Comparison of ENCODE assay signal across 29 cellular contexts in genomic region chr1:3018576-3018975, GRCh38. TPM values are rescaled to one million over a fixed set of nuclear protein-coding genes. Genes with fewer than 3 reads are reported as not detected.
DNase-seq lines count a peak whose midpoint lies in the region; ATAC-seq, FAIRE-seq and TF ChIP-seq lines count a peak whose summit lies in the region.
"Had no signal": no experiment of that assay in that cellular context is flagged by ENCODE, and none has a peak within 500 bp of the region (broad histone marks: within the 10 kb centered on the region; RNA-seq: fewer than 3 reads in every experiment).

No MANE protein-coding gene starts in this region.

- no peak overlapping the region for H3K4me2 ChIP-seq in neuronal stem cell (ENCODE audit: insufficient read depth, low read length, poor library complexity, severe bottlenecking)
- no peak overlapping the region for H3K4me2 ChIP-seq in OCI-LY7 (ENCODE audit: low read length)
- H3K4me2 ChIP-seq: GM23338 had no signal

- no peaks in the 10 kb centered on the region for H4K20me1 ChIP-seq in OCI-LY7 (ENCODE audit: insufficient read depth, low read length)

- no peaks in the 10 kb centered on the region for H3K79me1 ChIP-seq in neuronal stem cell (ENCODE audit: low read depth, low read length)

- H3K36me3 Mint-ChIP-seq in activated T-cell treated with anti-CD3 and anti-CD28 coated beads, Interleukin-2, amount 50 U/mL, for 4 hours (ENCODE audit: insufficient read depth): no peaks in the 10 kb centered on the region
- H3K36me3 Mint-ChIP-seq in activated T-cell treated with anti-CD3 and anti-CD28 coated beads, Interleukin-2, amount 50 U/mL, for 72 hours (ENCODE audit: insufficient read depth in 2 of 2): no peaks in the 10 kb centered on the region
- no peaks in the 10 kb centered on the region for H3K36me3 Mint-ChIP-seq in CD14-positive monocyte
- H3K36me3 Mint-ChIP-seq: CD8-positive, alpha-beta memory T cell had no signal

- no peak overlapping the region for H2BK5ac ChIP-seq in neuronal stem cell (ENCODE audit: low read length)

- no peaks in the 10 kb centered on the region for H3K9me3 Mint-ChIP-seq in activated T-cell treated with anti-CD3 and anti-CD28 coated beads, Interleukin-2, amount 50 U/mL, for 4 hours
- no peaks in the 10 kb centered on the region for H3K9me3 Mint-ChIP-seq in activated T-cell treated with anti-CD3 and anti-CD28 coated beads, Interleukin-2, amount 50 U/mL, for 72 hours
- peaks cover 0 to 2% (median 0%) of the 10 kb centered on the region in 7 donors for H3K9me3 Mint-ChIP-seq in CD14-positive monocyte
- H3K9me3 Mint-ChIP-seq: CD8-positive, alpha-beta memory T cell had no signal

- no peak overlapping the region for H3K4ac ChIP-seq in neuronal stem cell (ENCODE audit: low read length)

- H3K14ac ChIP-seq in neuronal stem cell (ENCODE audit: low read length): peak overlapping the region; percentile 3

- H2AFZ ChIP-seq in neuronal stem cell (ENCODE audit: low read length) (no peak overlapping the region), OCI-LY7 (ENCODE audit: low read length) (no peak overlapping the region)
- H2AFZ ChIP-seq: GM23338 had no signal

- no peak overlapping the region for H2BK120ac ChIP-seq in neuronal stem cell (ENCODE audit: low read depth, low read length)

- H3K4me3 Mint-ChIP-seq in activated T-cell treated with anti-CD3 and anti-CD28 coated beads, Interleukin-2, amount 50 U/mL, for 4 hours: no peak overlapping the region
- no peak overlapping the region for H3K4me3 Mint-ChIP-seq in activated T-cell treated with anti-CD3 and anti-CD28 coated beads, Interleukin-2, amount 50 U/mL, for 72 hours
- no peak overlapping the region for H3K4me3 Mint-ChIP-seq in CD14-positive monocyte
- H3K4me3 Mint-ChIP-seq: CD8-positive, alpha-beta memory T cell; GM23338 had no signal

- H3K36me3 ChIP-seq in neuronal stem cell (replicated peaks in 1 of 2; ENCODE audit: control insufficient read depth in 2 of 2, insufficient read depth in 2 of 2, low read length in 2 of 2) (no peaks in the 10 kb centered on the region), OCI-LY7 (ENCODE audit: insufficient read depth, low read length) (no peaks in the 10 kb centered on the region), small intestine (ENCODE audit: control insufficient read depth in 2 of 2, insufficient read depth in 2 of 2, low read length in 2 of 2) (no peaks in the 10 kb centered on the region)

- peak overlapping the region; percentile 69 for H2BK15ac ChIP-seq in neuronal stem cell (ENCODE audit: low read length)

- WGBS in neuronal stem cell (ENCODE audit: extremely low coverage in 2 of 2, insufficient read length in 2 of 2, insufficient replicate concordance in 1 of 2), 2 donors: no CpG with 5 or more reads among the region's 16 CpGs
- 91 to 96% (median 92%) methylated on average over 15 to 16 of the region's 16 CpGs for WGBS in small intestine, 3 donors

- no peak overlapping the region for H4K8ac ChIP-seq in neuronal stem cell (ENCODE audit: low read depth, low read length)

- intact Hi-C loops in CD14-positive monocyte (cut with micrococcal nuclease) (no loop called here), left cardiac atrium (cut with DNase I) (loop anchor here in 1 of 2 donors (10.0 kb wide), 1 partner anchor 266 kb away; no protein-coding TSS in a partner anchor), OCI-LY7 (cut with micrococcal nuclease; ENCODE audit: unreplicated experiment) (no loop called here)

- H3K27ac ChIP-seq in neuronal stem cell (replicated peaks; ENCODE audit: low read length) (no peak overlapping the region), OCI-LY7 (ENCODE audit: low read depth, low read length, poor library complexity, severe bottlenecking) (no peak overlapping the region), small intestine (ENCODE audit: low read depth in 1 of 2, low read length in 1 of 2) (no peak overlapping the region)
- H3K27ac ChIP-seq: RWPE1 had no signal

- H3K9me3 ChIP-seq in neuronal stem cell (replicated peaks in 1 of 2; ENCODE audit: control insufficient read depth in 2 of 2, insufficient read depth in 1 of 2, low read depth in 1 of 2, low read length in 2 of 2) (peaks cover 0 to 6% of the 10 kb centered on the region in 2 donors), OCI-LY7 (ENCODE audit: low read length) (no peaks in the 10 kb centered on the region), small intestine (ENCODE audit: control insufficient read depth, low read depth) (no peaks in the 10 kb centered on the region)

- CTCF ChIA-PET in OCI-LY7 (lab: Charles Lee; ENCODE audit: unreplicated experiment): no interaction called here

- POLR2A ChIA-PET in OCI-LY7 (lab: Charles Lee): no interaction called here

- peak overlapping the region; percentile 12 for H2BK12ac ChIP-seq in neuronal stem cell (ENCODE audit: low read length)

- no peak overlapping the region for H3K9ac ChIP-seq in neuronal stem cell (ENCODE audit: low read depth, low read length, poor library complexity)

- no peaks in the 10 kb centered on the region for H3K9me2 ChIP-seq in OCI-LY7 (ENCODE audit: insufficient read depth, low read length)

- no peak for ATAC-seq in activated T-cell treated with anti-CD3 and anti-CD28 coated beads, Interleukin-2, amount 50 U/mL, for 4 hours
- no peak for ATAC-seq in activated T-cell treated with anti-CD3 and anti-CD28 coated beads, Interleukin-2, amount 50 U/mL, for 72 hours (replicated peaks in 1 of 2)
- ATAC-seq in left cardiac atrium: no peak
- ATAC-seq in HG03159 (IDR thresholded peaks at IDR 0.05; ENCODE audit: unreplicated experiment): no peak
- ATAC-seq: GM23338 had no signal

- peaks cover 3% of the 10 kb centered on the region for H3K27me3 Mint-ChIP-seq in activated T-cell treated with anti-CD3 and anti-CD28 coated beads, Interleukin-2, amount 50 U/mL, for 4 hours (ENCODE audit: low read depth)
- peaks cover 4% of the 10 kb centered on the region for H3K27me3 Mint-ChIP-seq in activated T-cell treated with anti-CD3 and anti-CD28 coated beads, Interleukin-2, amount 50 U/mL, for 72 hours (ENCODE audit: low read depth)
- peaks cover 0 to 6% (median 5%) of the 10 kb centered on the region in 3 donors for H3K27me3 Mint-ChIP-seq in CD14-positive monocyte (ENCODE audit: low read depth in 3 of 3)

- DNase-seq in activated T-cell treated with anti-CD3 and anti-CD28 coated beads, Interleukin-2, amount 50 U/mL, for 4 hours: peak; percentile 1
- DNase-seq in activated T-cell treated with anti-CD3 and anti-CD28 coated beads, Interleukin-2, amount 50 U/mL, for 72 hours: no peak
- peak; percentile 27 for DNase-seq in CD14-positive monocyte (ENCODE audit: low spot score)
- DNase-seq in left cardiac atrium: peak; percentile 6
- no peak for DNase-seq in neuronal stem cell (ENCODE audit: low spot score)
- DNase-seq in OCI-LY7 (ENCODE audit: low spot score): no peak
- no peak for DNase-seq in small intestine
- DNase-seq: AML-193; C1 segment of cervical spinal cord; Calu3; CD8-positive, alpha-beta memory T cell; DMS153; HCEC 1CT; KG1; NCI-H1092 treated with DMSO at 0.1 percent for 48 hours; NCI-H1436 treated with DMSO at 0.1 percent for 48 hours; NCI-H1930; NCI-H2227 treated with DMSO at 0.1 percent for 48 hours; NCI-H510A; NCI-H748 treated with DMSO at 0.1 percent for 48 hours had no signal

- no peak for TF ChIP-seq CTCF in CD14-positive monocyte (IDR thresholded peaks at IDR 0.05)
- no peak for TF ChIP-seq CTCF in OCI-LY7 (conservative IDR thresholded peaks at IDR 0.05; ENCODE audit: low read length)

- no peaks in the 10 kb centered on the region for H3K4me1 Mint-ChIP-seq in activated T-cell treated with anti-CD3 and anti-CD28 coated beads, Interleukin-2, amount 50 U/mL, for 4 hours (ENCODE audit: low read depth)
- no peaks in the 10 kb centered on the region for H3K4me1 Mint-ChIP-seq in activated T-cell treated with anti-CD3 and anti-CD28 coated beads, Interleukin-2, amount 50 U/mL, for 72 hours (ENCODE audit: low read depth)
- H3K4me1 Mint-ChIP-seq in CD14-positive monocyte: no peaks in the 10 kb centered on the region
- H3K4me1 Mint-ChIP-seq: CD8-positive, alpha-beta memory T cell had no signal

- H3K4me1 ChIP-seq in neuronal stem cell (ENCODE audit: control insufficient read depth in 2 of 2, insufficient read depth in 1 of 2, low read depth in 1 of 2, low read length in 2 of 2) (peaks cover 2 to 12% of the 10 kb centered on the region in 2 donors), OCI-LY7 (ENCODE audit: insufficient read depth, low read length, poor library complexity, severe bottlenecking) (no peaks in the 10 kb centered on the region), small intestine (ENCODE audit: control insufficient read depth in 2 of 2, insufficient read depth in 1 of 2, low read depth in 1 of 2, low read length in 1 of 2) (no peaks in the 10 kb centered on the region)

- peak overlapping the region; percentile 20 for H3K18ac ChIP-seq in neuronal stem cell (ENCODE audit: low read length)

- peaks cover 0 to 17% (median 2%) of the 10 kb centered on the region in 3 experiments for H3K27me3 ChIP-seq in neuronal stem cell (ENCODE audit: control insufficient read depth in 3 of 3, insufficient read depth in 3 of 3, low read depth in 1 of 3, low read length in 3 of 3)
- H3K27me3 ChIP-seq in small intestine (ENCODE audit: control insufficient read depth in 2 of 2, insufficient read depth in 2 of 2, low read length in 2 of 2): no peaks in the 10 kb centered on the region

- H3K23ac ChIP-seq in neuronal stem cell (ENCODE audit: low read depth, low read length, poor library complexity): peak overlapping the region; percentile 57

- no peak overlapping the region for H4K91ac ChIP-seq in neuronal stem cell (ENCODE audit: low read depth, low read length, poor library complexity)

- H3K4me3 ChIP-seq in neuronal stem cell (ENCODE audit: low read length in 2 of 2) (no peak overlapping the region), OCI-LY7 (ENCODE audit: low read depth, low read length, poor library complexity, severe bottlenecking) (no peak overlapping the region), small intestine (ENCODE audit: low read depth in 1 of 2, low read length in 2 of 2) (no peak overlapping the region)
- H3K4me3 ChIP-seq: GM23338 had no signal

- no peak for FAIRE-seq in small intestine (lab: Jason Lieb, UNC)
- FAIRE-seq: G401.6, GM18507, HTR-8/SVneo had no signal

- H3K79me2 ChIP-seq in OCI-LY7 (ENCODE audit: insufficient read depth, low read depth, low read length): no peaks in the 10 kb centered on the region

- no TSS peak for BruUV-seq in OCI-LY7 (replicated peaks; lab: Mats Ljungman, UMichigan)

- no peak overlapping the region for H3K27ac Mint-ChIP-seq in activated T-cell treated with anti-CD3 and anti-CD28 coated beads, Interleukin-2, amount 50 U/mL, for 72 hours
- no peak overlapping the region for H3K27ac Mint-ChIP-seq in CD14-positive monocyte
- H3K27ac Mint-ChIP-seq: CD8-positive, alpha-beta memory T cell; GM23338 had no signal

- H2AK5ac ChIP-seq in neuronal stem cell (ENCODE audit: low read depth, low read length): peak overlapping the region; percentile 93

RNA-seq across cellular contexts. Expression of gene ACTRT2, which starts 2.7 kb away (rescaled TPM):
- not detected for total RNA-seq in activated T-cell treated with anti-CD3 and anti-CD28 coated beads, Interleukin-2, amount 50 U/mL, for 4 hours
- not detected for total RNA-seq in activated T-cell treated with anti-CD3 and anti-CD28 coated beads, Interleukin-2, amount 50 U/mL, for 72 hours
- polyA plus RNA-seq in CD14-positive monocyte (not detected), small intestine (not detected)
- total RNA-seq in left cardiac atrium (not detected), OCI-LY7 (2022) (not detected in 2 replicates)
- polyA plus RNA-seq in neuronal stem cell (2013, experiment 1 of 2): 0.29 TPM
- polyA plus RNA-seq in neuronal stem cell (2013, experiment 2 of 2): 0.29 TPM
- total RNA-seq in OCI-LY7 (2014; rRNA removed; shearing (Covaris generic)): not detected in 2 replicates
- total RNA-seq: A172; Calu3; CD8-positive, alpha-beta memory T cell; Daoy; GM23338 had no signal
- polyA plus RNA-seq: AG04450; CD8-positive, alpha-beta memory T cell; GM23338 had no signal

RNA-seq across cellular contexts. Expression of gene PRDM16, which starts 50.4 kb away (rescaled TPM):
- under 1 TPM in 2 of 3 donors, not detected in 1; 0.05 to 0.22 TPM for total RNA-seq in activated T-cell treated with anti-CD3 and anti-CD28 coated beads, Interleukin-2, amount 50 U/mL, for 4 hours
- 1 to 10 TPM in 1 of 2 donors, under 1 TPM in 1; 0.77 to 1.7 TPM for total RNA-seq in activated T-cell treated with anti-CD3 and anti-CD28 coated beads, Interleukin-2, amount 50 U/mL, for 72 hours
- polyA plus RNA-seq in CD14-positive monocyte: not detected
- 1 to 10 TPM in 1 of 2 donors, under 1 TPM in 1; 0.99 to 1.2 TPM for total RNA-seq in left cardiac atrium
- polyA plus RNA-seq in neuronal stem cell (2013, experiment 1 of 2): 7.9 TPM
- 7.6 TPM for polyA plus RNA-seq in neuronal stem cell (2013, experiment 2 of 2)
- not detected in 2 replicates for total RNA-seq in OCI-LY7 (2014; rRNA removed; shearing (Covaris generic))
- total RNA-seq in OCI-LY7 (2022): not detected in 2 replicates
- polyA plus RNA-seq in small intestine: 10 to 100 TPM in 1 of 3 donors, 1 to 10 TPM in 2; 5.4 to 11.4 (median 6.0) TPM
- total RNA-seq: CD8-positive, alpha-beta memory T cell had no signal
- polyA plus RNA-seq: CD8-positive, alpha-beta memory T cell had no signal

Comparison
In these comparisons a context has a peak if more than half of its experiments do, and no peak if none do; other contexts are left out.
1. DNase-seq: peak in activated T-cell treated with anti-CD3 and anti-CD28 coated beads, Interleukin-2, amount 50 U/mL, for 4 hours (single experiment), CD14-positive monocyte (single experiment) and left cardiac atrium (single experiment); none in activated T-cell treated with anti-CD3 and anti-CD28 coated beads, Interleukin-2, amount 50 U/mL, for 72 hours (0 of 2), neuronal stem cell (single experiment), OCI-LY7 (single experiment) and small intestine (single experiment).